Comparison of ENCODE assay signal across 16 cellular contexts in genomic region chr11:85027346-85027745, GRCh38.
DNase-seq lines count a peak whose midpoint lies in the region; ATAC-seq, FAIRE-seq and TF ChIP-seq lines count a peak whose summit lies in the region.
"Had no signal": no experiment of that assay in that cellular context is flagged by ENCODE, and none has a peak within 500 bp of the region (broad histone marks: within the 10 kb centered on the region; RNA-seq: fewer than 3 reads in every experiment).

No MANE protein-coding gene starts in this region.

- FAIRE-seq in HepG2 (lab: Jason Lieb, UNC), result no peak
- FAIRE-seq: A204.1, GM12892 had no signal

- ATAC-seq in right lobe of liver, result no peak
- ATAC-seq in HepG2, result no peak; the same call in 2 of the 3 replicates
- no peak for ATAC-seq in upper lobe of right lung

- peak overlapping the region; percentile 35 for H3K18ac ChIP-seq in neuronal stem cell (ENCODE audit: low read length)

- H3K4ac ChIP-seq in neuronal stem cell (ENCODE audit: low read length), result no peak overlapping the region

- H4K8ac ChIP-seq in neuronal stem cell (ENCODE audit: low read depth, low read length), result peak overlapping the region; percentile 96

- H2BK120ac ChIP-seq in neuronal stem cell (ENCODE audit: low read depth, low read length), result no peak overlapping the region

- H2BK12ac ChIP-seq in neuronal stem cell (ENCODE audit: low read length), result no peak overlapping the region

- no peaks in the 10 kb centered on the region for H3K9me3 ChIP-seq in right lobe of liver
- no peaks in the 10 kb centered on the region for H3K9me3 ChIP-seq in HepG2 (ENCODE audit: low read length)
- H3K9me3 ChIP-seq in neuronal stem cell (replicated peaks in 1 of 2; ENCODE audit: control insufficient read depth in 2 of 2, insufficient read depth in 1 of 2, low read depth in 1 of 2, low read length in 2 of 2), result no peaks in the 10 kb centered on the region
- H3K9me3 ChIP-seq in SJCRH30 (replicated peaks), result no peaks in the 10 kb centered on the region
- H3K9me3 ChIP-seq in upper lobe of right lung, result no peaks in the 10 kb centered on the region
- no peaks in the 10 kb centered on the region for H3K9me3 ChIP-seq in A673 (ENCODE audit: low read depth, low read length, poor library complexity, severe bottlenecking)
- H3K9me3 ChIP-seq: Caco-2, HAP-1 had no signal

- H2AFZ ChIP-seq in HepG2 (ENCODE audit: low read length), result no peak overlapping the region
- no peak overlapping the region for H2AFZ ChIP-seq in neuronal stem cell (ENCODE audit: low read length)

- no peak for TF ChIP-seq POLR2A in right lobe of liver (IDR thresholded peaks at IDR 0.05)
- no peak for TF ChIP-seq POLR2A in HepG2 (IDR thresholded peaks at IDR 0.05; ENCODE audit: insufficient read depth in 1 of 2, low read depth in 2 of 2, low read length in 2 of 2)

- peak overlapping the region; percentile 81 for H2AK5ac ChIP-seq in neuronal stem cell (ENCODE audit: low read depth, low read length)

- 97% methylated on average over 6 of the region's 11 CpGs for WGBS in right lobe of liver (ENCODE audit: insufficient coverage, low coverage, low lambda C conversion rate, missing lambda C conversion rate)
- 28% methylated on average over 9 of the region's 11 CpGs for WGBS in HepG2 (ENCODE audit: low lambda C conversion rate)
- no CpG with 5 or more reads among the region's 11 CpGs for whole genome bisulfite sequencing in neuronal stem cell (ENCODE audit: extremely low coverage in 2 of 2, insufficient read length in 2 of 2, insufficient replicate concordance in 1 of 2), 2 donors

- CTCF ChIA-PET in HepG2 (lab: Yijun Ruan, JAX; ENCODE audit: low intra/inter-chr PET ratio, low total read pairs), result no interaction called here
- CTCF ChIA-PET in A673 (lab: Charles Lee), result no interaction called here

- TF ChIP-seq RAD21 in HepG2 (CRISPR knock-in tag; IDR thresholded peaks at IDR 0.05), result no peak

- no peak overlapping the region for H3K23ac ChIP-seq in neuronal stem cell (ENCODE audit: low read depth, low read length, poor library complexity)

- no peak overlapping the region for H3K9ac ChIP-seq in HepG2 (ENCODE audit: insufficient read depth, low read depth, low read length)
- no peak overlapping the region for H3K9ac ChIP-seq in neuronal stem cell (ENCODE audit: low read depth, low read length, poor library complexity)
- H3K9ac ChIP-seq: BLaER1 had no signal

- no peaks in the 10 kb centered on the region for H3K79me1 ChIP-seq in neuronal stem cell (ENCODE audit: low read depth, low read length)

- H3K27me3 ChIP-seq in right lobe of liver, result no peaks in the 10 kb centered on the region
- no peaks in the 10 kb centered on the region for H3K27me3 ChIP-seq in HepG2 (ENCODE audit: control insufficient read depth in 1 of 2, insufficient read depth in 2 of 2, low read length in 2 of 2)
- no peaks in the 10 kb centered on the region for H3K27me3 ChIP-seq in neuronal stem cell (ENCODE audit: control insufficient read depth in 3 of 3, insufficient read depth in 3 of 3, low read depth in 1 of 3, low read length in 3 of 3)
- H3K27me3 ChIP-seq in SJCRH30, result no peaks in the 10 kb centered on the region
- H3K27me3 ChIP-seq in upper lobe of right lung, result no peaks in the 10 kb centered on the region
- no peaks in the 10 kb centered on the region for H3K27me3 ChIP-seq in A673 (replicated peaks; ENCODE audit: insufficient read depth, low read depth, low read length, poor library complexity)
- H3K27me3 ChIP-seq: BLaER1 had no signal

- intact Hi-C loops in right lobe of liver (cut with DNase I) (no loop called here), HepG2 (cut with micrococcal nuclease; ENCODE audit: unreplicated experiment) (no loop called here), upper lobe of right lung (cut with DNase I) (no loop called here), A673 (cut with micrococcal nuclease; ENCODE audit: unreplicated experiment) (no loop called here)

- no peak overlapping the region for H3K4me2 ChIP-seq in HepG2 (ENCODE audit: low read depth, low read length)
- no peak overlapping the region for H3K4me2 ChIP-seq in neuronal stem cell (ENCODE audit: insufficient read depth, low read length, poor library complexity, severe bottlenecking)
- H3K4me2 ChIP-seq: BLaER1 had no signal

- no peak overlapping the region for H3K14ac ChIP-seq in neuronal stem cell (ENCODE audit: low read length)

- BruUV-seq in HepG2 (replicated peaks; lab: Mats Ljungman, UMichigan) (no TSS peak), A673 (replicated peaks; lab: Mats Ljungman, UMichigan) (no TSS peak)

- no peak overlapping the region for H4K91ac ChIP-seq in neuronal stem cell (ENCODE audit: low read depth, low read length, poor library complexity)

- H3K79me2 ChIP-seq in HepG2 (ENCODE audit: insufficient read depth, low read length), result no peaks in the 10 kb centered on the region

- H3K36me3 ChIP-seq in right lobe of liver (no peaks in the 10 kb centered on the region), HepG2 (replicated peaks in 1 of 2; ENCODE audit: control insufficient read depth in 1 of 2, insufficient read depth in 2 of 2, low read length in 2 of 2) (no peaks in the 10 kb centered on the region), neuronal stem cell (replicated peaks in 1 of 2; ENCODE audit: control insufficient read depth in 2 of 2, insufficient read depth in 2 of 2, low read length in 2 of 2) (no peaks in the 10 kb centered on the region), SJCRH30 (no peaks in the 10 kb centered on the region), upper lobe of right lung (no peaks in the 10 kb centered on the region), A673 (ENCODE audit: insufficient read depth, low read length, poor library complexity, severe bottlenecking) (no peaks in the 10 kb centered on the region)
- H3K36me3 ChIP-seq: BLaER1, HAP-1 had no signal

- H2BK15ac ChIP-seq in neuronal stem cell (ENCODE audit: low read length), result no peak overlapping the region

- no peak for TF ChIP-seq EP300 in HepG2 (IDR thresholded peaks at IDR 0.05; ENCODE audit: low read depth in 2 of 2, low read length in 2 of 2)
- TF ChIP-seq EP300 in HepG2 (CRISPR knock-in tag; IDR thresholded peaks at IDR 0.05; ENCODE audit: borderline replicate concordance), result no peak

- in situ Hi-C loops in HepG2 (cut with HindIII; ENCODE audit: extremely low pct_ligation_motif_present, low pct_unique_long_range_greater_than_20kb), result no loop called here

- H3K4me3 ChIP-seq in right lobe of liver (no peak overlapping the region), HepG2 (replicated peaks in 1 of 3; ENCODE audit: insufficient read depth in 1 of 3, low read depth in 2 of 3, low read length in 3 of 3) (no peak overlapping the region), neuronal stem cell (ENCODE audit: low read length in 2 of 2) (no peak overlapping the region), SJCRH30 (no peak overlapping the region), upper lobe of right lung (no peak overlapping the region), A673 (ENCODE audit: low read depth, low read length, poor library complexity, severe bottlenecking) (no peak overlapping the region)
- H3K4me3 ChIP-seq: BLaER1, HAP-1 had no signal

- H3K27ac ChIP-seq in right lobe of liver (no peak overlapping the region), HepG2 (ENCODE audit: extremely low read length, insufficient read depth, low read length) (no peak overlapping the region), neuronal stem cell (replicated peaks; ENCODE audit: low read length) (no peak overlapping the region), SJCRH30 (no peak overlapping the region), upper lobe of right lung (no peak overlapping the region), A673 (ENCODE audit: low read depth, low read length, poor library complexity, severe bottlenecking) (no peak overlapping the region)
- H3K27ac ChIP-seq: BLaER1 had no signal

- DNase-seq in right lobe of liver, result peak in 2 of 3 donors; percentile 11 to 29
- no peak for DNase-seq in HepG2 (ENCODE audit: low spot score)
- DNase-seq in UCSD-AML1 (lab: John Stamatoyannopoulos, UW; ENCODE audit: unreplicated experiment), result peak; percentile 3
- DNase-seq in neuronal stem cell (ENCODE audit: low spot score), result no peak
- no peak for DNase-seq in SJCRH30
- no peak for DNase-seq in upper lobe of right lung
- DNase-seq in A673 (ENCODE audit: low spot score), result no peak
- DNase-seq: Caco-2; CD8-positive, alpha-beta memory T cell; DND-41; GDM1; GOT3 had no signal

- POLR2A ChIA-PET in HepG2 (lab: Yijun Ruan, JAX) (no interaction called here), A673 (lab: Charles Lee; ENCODE audit: low non-redundant PET) (interaction anchor here (0.7 kb wide), 1 partner anchor 743 kb away, joined by 3 read pairs; no protein-coding TSS in a partner anchor)

- no peak overlapping the region for H2BK5ac ChIP-seq in neuronal stem cell (ENCODE audit: low read length)

- no peak for TF ChIP-seq CTCF in right lobe of liver (IDR thresholded peaks at IDR 0.05)
- TF ChIP-seq CTCF in HepG2 (CRISPR knock-in tag; IDR thresholded peaks at IDR 0.05), result no peak
- TF ChIP-seq CTCF in upper lobe of right lung (IDR thresholded peaks at IDR 0.05), result no peak
- TF ChIP-seq CTCF in A673 (conservative IDR thresholded peaks at IDR 0.05; ENCODE audit: low read depth, low read length), result no peak

- no peaks in the 10 kb centered on the region for H3K4me1 ChIP-seq in right lobe of liver
- H3K4me1 ChIP-seq in HepG2 (ENCODE audit: insufficient read depth, low read length), result no peaks in the 10 kb centered on the region
- no peaks in the 10 kb centered on the region for H3K4me1 ChIP-seq in neuronal stem cell (ENCODE audit: control insufficient read depth in 2 of 2, insufficient read depth in 1 of 2, low read depth in 1 of 2, low read length in 2 of 2)
- peaks cover 8% of the 10 kb centered on the region; the same call in 1 of the 2 replicates for H3K4me1 ChIP-seq in SJCRH30
- no peaks in the 10 kb centered on the region for H3K4me1 ChIP-seq in upper lobe of right lung
- no peaks in the 10 kb centered on the region for H3K4me1 ChIP-seq in A673 (ENCODE audit: insufficient read depth, low read length, poor library complexity, severe bottlenecking)
- H3K4me1 ChIP-seq: Caco-2 had no signal

- H4K20me1 ChIP-seq in HepG2 (ENCODE audit: insufficient read depth, low read length), result no peaks in the 10 kb centered on the region
- H4K20me1 ChIP-seq: BLaER1 had no signal

TF ChIP-seq in HepG2, 621 proteins besides CTCF, POLR2A, EP300 and RAD21 (continues in another document):
- TF ChIP-seq ZNF30 (CRISPR knock-in tag; IDR thresholded peaks at IDR 0.05), result no peak
- no peak for TF ChIP-seq ATF3 (CRISPR knock-in tag; IDR thresholded peaks at IDR 0.05)
- TF ChIP-seq GATA4 (IDR thresholded peaks at IDR 0.05; ENCODE audit: borderline replicate concordance, low read depth), result no peak

Comparison
In these comparisons a context has a peak if more than half of its experiments do, and no peak if none do; other contexts are left out.
1. DNase-seq: peak in right lobe of liver (2 of 3) and UCSD-AML1 (single experiment); none in HepG2 (single experiment), neuronal stem cell (single experiment), SJCRH30 (0 of 2), upper lobe of right lung (single experiment) and A673 (single experiment).